Comparison of ENCODE assay signal across 31 cellular contexts in the genomic region with DNA sequence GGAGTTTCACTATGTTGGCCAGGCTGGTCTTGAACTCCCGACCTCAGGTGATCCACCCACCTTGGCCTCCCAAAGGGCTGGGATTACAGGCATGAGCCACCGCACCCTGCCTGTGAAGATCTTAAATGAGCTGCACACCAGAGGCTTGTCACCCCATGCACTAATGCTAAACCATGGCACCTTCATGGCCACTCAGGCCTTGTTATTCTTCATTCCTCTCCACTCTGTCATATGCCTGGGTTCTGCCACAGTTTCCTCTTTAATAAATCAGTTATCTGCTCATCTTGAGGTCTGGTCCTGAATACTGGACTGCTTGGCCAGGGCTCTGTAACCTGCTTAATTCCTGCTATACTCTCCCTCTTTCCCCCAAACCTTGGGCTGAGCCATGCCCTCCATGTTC.
"Had no signal": no experiment of that assay in that cellular context is flagged by ENCODE, and none has a peak within 500 bp of the region (broad histone marks: within the 10 kb centered on the region; RNA-seq: fewer than 3 reads in every experiment).

No MANE protein-coding gene starts in this region.

- DNase-seq: activated CD4-positive, alpha-beta memory T cell treated with anti-CD3 and anti-CD28 coated beads, Interleukin-2, amount 10 ng/mL, durations not matched to agents 7 days and 5 days; activated CD4-positive, alpha-beta T cell treated with anti-CD3 and anti-CD28 coated beads for 1 hour; activated CD4-positive, alpha-beta T cell treated with anti-CD3 and anti-CD28 coated beads for 48 hours; activated CD4-positive, CD25-positive, alpha-beta regulatory T cell; activated CD8-positive, alpha-beta memory T cell treated with anti-CD3 and anti-CD28 coated beads for 24 hours; activated CD8-positive, alpha-beta memory T cell treated with anti-CD3 and anti-CD28 coated beads, Interleukin-2, amount 10 ng/mL, durations not matched to agents 7 days and 5 days; activated CD8-positive, alpha-beta memory T cell treated with anti-CD3 and anti-CD28 coated beads, Interleukin-2, amount 50 U/mL, for 48 hours; activated effector memory CD4-positive, alpha-beta T cell treated with anti-CD3 and anti-CD28 coated beads, Interleukin-2, amount 50 U/mL, for 16 hours; activated naive CD4-positive, alpha-beta T cell; activated naive CD4-positive, alpha-beta T cell treated with anti-CD3 and anti-CD28 coated beads, Interleukin-2, amount 50 U/mL, for 16 hours; activated naive CD8-positive, alpha-beta T cell treated with anti-CD3 and anti-CD28 coated beads for 36 hours; activated T-cell treated with anti-CD3 and anti-CD28 coated beads, Interleukin-2, amount 50 U/mL, for 48 hours; amniotic stem cell; Karpas-422; KBM-7; MG63; NCI-H1048; NCI-H1436 treated with DMSO at 0.1 percent for 48 hours; NCI-H1694 treated with DMSO at 0.1 percent for 48 hours; NCI-H2029; NCI-H2171; NCI-H510A; NCI-H748 treated with DMSO at 0.1 percent for 48 hours; NK-92 treated with Interleukin-12 subunit alpha and Interleukin-12 subunit beta, amount 100 ng/mL, for 24 hours; PC-9; SIG-M5; T1000; WERI-Rb-1 had no signal

- ATAC-seq: activated CD8-positive, alpha-beta memory T cell treated with anti-CD3 and anti-CD28 coated beads, Interleukin-2, amount 10 ng/mL, durations not matched to agents 7 days and 5 days; Right ventricle myocardium inferior had no signal

- H3K4me3 ChIP-seq: ascending aorta, MG63, PC-9 had no signal

- H3K4me2 ChIP-seq: PC-9 had no signal

- H3K27ac ChIP-seq: ascending aorta, PC-9, RWPE1 had no signal

- H3K27ac Mint-ChIP-seq: activated CD4-positive, alpha-beta memory T cell treated with anti-CD3 and anti-CD28 coated beads, Interleukin-2, amount 10 ng/mL, durations not matched to agents 7 days and 5 days; activated CD8-positive, alpha-beta memory T cell treated with anti-CD3 and anti-CD28 coated beads, Interleukin-2, amount 10 ng/mL, durations not matched to agents 7 days and 5 days; activated naive CD8-positive, alpha-beta T cell treated with anti-CD3 and anti-CD28 coated beads for 36 hours had no signal

- H3K36me3 ChIP-seq: ascending aorta, MG63, WERI-Rb-1 had no signal

- H3K27me3 ChIP-seq: ascending aorta, MG63 had no signal

- H3K4me1 ChIP-seq: ascending aorta had no signal

- H3K4me1 Mint-ChIP-seq: activated CD8-positive, alpha-beta memory T cell treated with anti-CD3 and anti-CD28 coated beads, Interleukin-2, amount 10 ng/mL, durations not matched to agents 7 days and 5 days had no signal

- H3K4me3 Mint-ChIP-seq: activated CD4-positive, alpha-beta memory T cell treated with anti-CD3 and anti-CD28 coated beads, Interleukin-2, amount 10 ng/mL, durations not matched to agents 7 days and 5 days; activated CD8-positive, alpha-beta memory T cell treated with anti-CD3 and anti-CD28 coated beads, Interleukin-2, amount 10 ng/mL, durations not matched to agents 7 days and 5 days; activated naive CD8-positive, alpha-beta T cell treated with anti-CD3 and anti-CD28 coated beads for 36 hours had no signal

- H3K27me3 Mint-ChIP-seq: activated CD4-positive, alpha-beta memory T cell treated with anti-CD3 and anti-CD28 coated beads, Interleukin-2, amount 10 ng/mL, durations not matched to agents 7 days and 5 days; activated CD8-positive, alpha-beta memory T cell treated with anti-CD3 and anti-CD28 coated beads, Interleukin-2, amount 10 ng/mL, durations not matched to agents 7 days and 5 days; activated naive CD8-positive, alpha-beta T cell treated with anti-CD3 and anti-CD28 coated beads for 36 hours had no signal

- H3K9me3 Mint-ChIP-seq: activated CD4-positive, alpha-beta memory T cell treated with anti-CD3 and anti-CD28 coated beads, Interleukin-2, amount 10 ng/mL, durations not matched to agents 7 days and 5 days; activated naive CD8-positive, alpha-beta T cell treated with anti-CD3 and anti-CD28 coated beads for 36 hours had no signal

- H3K9me3 ChIP-seq: ascending aorta, MG63 had no signal

- H3K36me3 Mint-ChIP-seq: activated naive CD8-positive, alpha-beta T cell treated with anti-CD3 and anti-CD28 coated beads for 36 hours had no signal

- H2AFZ ChIP-seq: PC-9 had no signal
